22 cellular contexts compared by ENCODE assay signal in genomic region chr9:90836396-90837080, GRCh38. TPM values are rescaled to one million over a fixed set of nuclear protein-coding genes. Genes with fewer than 3 reads are reported as not detected.
"Had no signal": no experiment of that assay in that cellular context is flagged by ENCODE, and none has a peak within 500 bp of the region (broad histone marks: within the 10 kb centered on the region; RNA-seq: fewer than 3 reads in every experiment).

No MANE protein-coding gene starts in this region.

- H3K4me1 ChIP-seq: ascending aorta, breast epithelium, right atrium auricular region, tibial artery, uterus had no signal

- H3K36me3 Mint-ChIP-seq: activated naive CD4-positive, alpha-beta T cell treated with anti-CD3 and anti-CD28 coated beads, Interleukin-2, amount 10 ng/mL, durations not matched to agents 7 days and 5 days; naive thymus-derived CD4-positive, alpha-beta T cell had no signal

- H3K4me3 ChIP-seq: ascending aorta, breast epithelium, right atrium auricular region, skin epidermis, tibial artery, uterus had no signal

- FAIRE-seq: islet of Langerhans had no signal

- DNase-seq: activated CD4-positive, alpha-beta T cell treated with anti-CD3 and anti-CD28 coated beads, Interleukin-2, amount 50 U/mL, for 4 hours; activated CD4-positive, CD25-positive, alpha-beta regulatory T cell treated with anti-CD3 and anti-CD28 coated beads, Interleukin-2, amount 50 U/mL, for 72 hours; activated naive CD4-positive, alpha-beta T cell treated with anti-CD3 and anti-CD28 coated beads, Interleukin-2, amount 10 ng/mL, durations not matched to agents 7 days and 5 days; activated T-cell treated with anti-CD3 and anti-CD28 coated beads, Interleukin-2, amount 50 U/mL, for 1 hour; erythroblast; left colon; naive thymus-derived CD4-positive, alpha-beta T cell; occipital lobe; stimulated activated CD4-positive, alpha-beta T cell treated with anti-CD3 and anti-CD28 coated beads, Interleukin-15, amount 100 ng/mL, for 24 hours; stimulated activated CD4-positive, alpha-beta T cell treated with anti-CD3 and anti-CD28 coated beads, Interleukin-4, amount 100 ng/mL, for 1 hour; stimulated activated naive CD4-positive, alpha-beta T cell; T-helper 9 cell; tibial artery; uterus had no signal

- H3K9me3 Mint-ChIP-seq: activated naive CD4-positive, alpha-beta T cell treated with anti-CD3 and anti-CD28 coated beads, Interleukin-2, amount 10 ng/mL, durations not matched to agents 7 days and 5 days; endodermal cell had no signal

- H3K27ac ChIP-seq: ascending aorta, breast epithelium, right atrium auricular region, skin epidermis, tibial artery, uterus had no signal

- H3K4me3 Mint-ChIP-seq: activated naive CD4-positive, alpha-beta T cell treated with anti-CD3 and anti-CD28 coated beads, Interleukin-2, amount 10 ng/mL, durations not matched to agents 7 days and 5 days; endodermal cell; naive thymus-derived CD4-positive, alpha-beta T cell had no signal

- H3K4me1 Mint-ChIP-seq: activated naive CD4-positive, alpha-beta T cell treated with anti-CD3 and anti-CD28 coated beads, Interleukin-2, amount 10 ng/mL, durations not matched to agents 7 days and 5 days; endodermal cell had no signal

- H3K27me3 ChIP-seq: ascending aorta, breast epithelium, right atrium auricular region, tibial artery, uterus had no signal

- H3K9me3 ChIP-seq: ascending aorta, uterus had no signal

- H3K36me3 ChIP-seq: ascending aorta, breast epithelium, right atrium auricular region, tibial artery, uterus had no signal

- H3K27ac Mint-ChIP-seq: activated naive CD4-positive, alpha-beta T cell treated with anti-CD3 and anti-CD28 coated beads, Interleukin-2, amount 10 ng/mL, durations not matched to agents 7 days and 5 days; endodermal cell; naive thymus-derived CD4-positive, alpha-beta T cell; progenitor cell of endocrine pancreas had no signal

- H3K27me3 Mint-ChIP-seq: progenitor cell of endocrine pancreas had no signal

- ATAC-seq: left colon; naive thymus-derived CD4-positive, alpha-beta T cell had no signal

RNA-seq across cellular contexts. Expression of gene SYK, which starts 34.9 kb away (rescaled TPM):
- total RNA-seq: lung microvascular endothelial cell had no signal
